ENCODE assay signal across 10 cellular contexts in genomic region chr10:13684813-13685511, GRCh38.
A peak's percentile ranks its signal among the peaks of the same experiment; 100 is the strongest.
DNase-seq lines count a peak whose midpoint lies in the region; ATAC-seq and TF ChIP-seq lines count a peak whose summit lies in the region.
"Had no signal": no experiment of that assay in that cellular context is flagged by ENCODE, and none has a peak within 500 bp of the region (broad histone marks: within the 10 kb centered on the region; RNA-seq: fewer than 3 reads in every experiment).

No MANE protein-coding gene starts in this region.

- POLR2A ChIA-PET in WTC11 (lab: Charles Lee): no interaction called here

- TF ChIP-seq POLR2A in gastrocnemius medialis (IDR thresholded peaks at IDR 0.05): no peak

- peak overlapping the region; percentile 9 for H3K4me3 ChIP-seq in left ventricle myocardium inferior
- H3K4me3 ChIP-seq in gastrocnemius medialis: peak overlapping the region; percentile 6 to 19 (median 12)

- intact Hi-C loops in left ventricle myocardium inferior (cut with micrococcal nuclease): no loop called here
- intact Hi-C loops in gastrocnemius medialis (cut with DNase I; ENCODE audit: low total_unique reads): loop anchor here (2.0 kb wide), 1 partner anchor 22 kb away; no protein-coding TSS in a partner anchor

- H3K27ac Mint-ChIP-seq in WTC11: peak overlapping the region; percentile 79
- H3K27ac Mint-ChIP-seq in stimulated activated effector memory CD8-positive, alpha-beta T cell treated with anti-CD3 and anti-CD28 coated beads, Interleukin-12 subunit alpha, Interleukin-12 subunit beta, amount 100 ng/mL, for 72 hours: no peak overlapping the region
- H3K27ac Mint-ChIP-seq: activated naive CD8-positive, alpha-beta T cell treated with anti-CD3 and anti-CD28 coated beads for 36 hours; stimulated activated naive B cell treated with anti-CD40 and anti-IgM and Interleukin-4, amounts not matched to agents 10 μg/mL and 1 μg/mL and 100 μg/mL, for 72 hours had no signal

- H3K36me3 Mint-ChIP-seq in WTC11: peaks cover 4% of the 10 kb centered on the region; the same call in 1 of the 2 replicates
- H3K36me3 Mint-ChIP-seq in stimulated activated effector memory CD8-positive, alpha-beta T cell treated with anti-CD3 and anti-CD28 coated beads, Interleukin-12 subunit alpha, Interleukin-12 subunit beta, amount 100 ng/mL, for 72 hours: no peaks in the 10 kb centered on the region
- H3K36me3 Mint-ChIP-seq: activated naive CD8-positive, alpha-beta T cell treated with anti-CD3 and anti-CD28 coated beads for 36 hours; stimulated activated naive B cell treated with anti-CD40 and anti-IgM and Interleukin-4, amounts not matched to agents 10 μg/mL and 1 μg/mL and 100 μg/mL, for 72 hours had no signal

- H3K4me1 Mint-ChIP-seq in WTC11: peaks cover 4% of the 10 kb centered on the region
- no peaks in the 10 kb centered on the region for H3K4me1 Mint-ChIP-seq in stimulated activated effector memory CD8-positive, alpha-beta T cell treated with anti-CD3 and anti-CD28 coated beads, Interleukin-12 subunit alpha, Interleukin-12 subunit beta, amount 100 ng/mL, for 72 hours
- H3K4me1 Mint-ChIP-seq: activated naive CD8-positive, alpha-beta T cell treated with anti-CD3 and anti-CD28 coated beads for 36 hours had no signal

- in situ Hi-C loops in gastrocnemius medialis (cut with MboI; ENCODE audit: low sequenced_read_pairs in 4 of 4): no loop called here

- TF ChIP-seq CTCF in WTC11 (IDR thresholded peaks at IDR 0.05) (no peak), left ventricle myocardium inferior (IDR thresholded peaks at IDR 0.05; ENCODE audit: borderline replicate concordance) (no peak), gastrocnemius medialis (IDR thresholded peaks at IDR 0.05 in 4 of 5, conservative IDR thresholded peaks at IDR 0.05 in 1 of 5) (no peak)

- ATAC-seq in WTC11 (no peak), gastrocnemius medialis (no peak), GM19395 (IDR thresholded peaks at IDR 0.05; ENCODE audit: unreplicated experiment) (no peak)
- ATAC-seq in stimulated activated effector memory CD8-positive, alpha-beta T cell treated with anti-CD3 and anti-CD28 coated beads, Interleukin-12 subunit alpha, Interleukin-12 subunit beta, amount 100 ng/mL, for 72 hours: no peak
- ATAC-seq: stimulated activated naive B cell treated with anti-CD40 and anti-IgM and Interleukin-4, amounts not matched to agents 10 μg/mL and 1 μg/mL and 100 μg/mL, for 72 hours had no signal

- DNase-seq in EH (ENCODE audit: low read depth) (peak; percentile 63), WTC11 (ENCODE audit: low spot score) (no peak), left ventricle myocardium inferior (no peak), gastrocnemius medialis (no peak), SHP77 (lab: John Stamatoyannopoulos, UW) (no peak), NCI-H2107 (lab: John Stamatoyannopoulos, UW) (no peak)
- no peak for DNase-seq in stimulated activated effector memory CD8-positive, alpha-beta T cell treated with anti-CD3 and anti-CD28 coated beads, Interleukin-12 subunit alpha, Interleukin-12 subunit beta, amount 100 ng/mL, for 72 hours (ENCODE audit: low spot score in 2 of 2)
- DNase-seq: activated naive CD8-positive, alpha-beta T cell treated with anti-CD3 and anti-CD28 coated beads for 36 hours; stimulated activated naive B cell treated with anti-CD40 and anti-IgM and Interleukin-4, amounts not matched to agents 10 μg/mL and 1 μg/mL and 100 μg/mL, for 72 hours had no signal

- H3K9me3 ChIP-seq in left ventricle myocardium inferior (replicated peaks) (no peaks in the 10 kb centered on the region), gastrocnemius medialis (no peaks in the 10 kb centered on the region)

- H3K27me3 ChIP-seq in left ventricle myocardium inferior (ENCODE audit: low read depth) (no peaks in the 10 kb centered on the region), gastrocnemius medialis (no peaks in the 10 kb centered on the region)

- no peaks in the 10 kb centered on the region for H3K27me3 Mint-ChIP-seq in WTC11 (ENCODE audit: low read depth)

- no peaks in the 10 kb centered on the region for H3K9me3 Mint-ChIP-seq in WTC11
- H3K9me3 Mint-ChIP-seq in stimulated activated effector memory CD8-positive, alpha-beta T cell treated with anti-CD3 and anti-CD28 coated beads, Interleukin-12 subunit alpha, Interleukin-12 subunit beta, amount 100 ng/mL, for 72 hours: no peaks in the 10 kb centered on the region
- H3K9me3 Mint-ChIP-seq: activated naive CD8-positive, alpha-beta T cell treated with anti-CD3 and anti-CD28 coated beads for 36 hours; stimulated activated naive B cell treated with anti-CD40 and anti-IgM and Interleukin-4, amounts not matched to agents 10 μg/mL and 1 μg/mL and 100 μg/mL, for 72 hours had no signal

- peak overlapping the region; percentile 92 for H3K27ac ChIP-seq in left ventricle myocardium inferior (replicated peaks)
- H3K27ac ChIP-seq in gastrocnemius medialis: peak overlapping the region; percentile 58 to 76 (median 70)

- CTCF ChIA-PET in WTC11 (lab: Charles Lee): interaction anchor here (1.4 kb wide), 1 partner anchor 25 kb away, joined by 3 read pairs; no protein-coding TSS in a partner anchor

- peaks cover 21% of the 10 kb centered on the region for H3K36me3 ChIP-seq in left ventricle myocardium inferior
- no peaks in the 10 kb centered on the region for H3K36me3 ChIP-seq in gastrocnemius medialis

- H3K4me1 ChIP-seq in left ventricle myocardium inferior: peaks cover 72% of the 10 kb centered on the region
- peaks cover 37 to 40% of the 10 kb centered on the region in 2 donors for H3K4me1 ChIP-seq in gastrocnemius medialis

- H3K4me3 Mint-ChIP-seq in WTC11: no peak overlapping the region
- no peak overlapping the region for H3K4me3 Mint-ChIP-seq in stimulated activated effector memory CD8-positive, alpha-beta T cell treated with anti-CD3 and anti-CD28 coated beads, Interleukin-12 subunit alpha, Interleukin-12 subunit beta, amount 100 ng/mL, for 72 hours
- H3K4me3 Mint-ChIP-seq: activated naive CD8-positive, alpha-beta T cell treated with anti-CD3 and anti-CD28 coated beads for 36 hours; stimulated activated naive B cell treated with anti-CD40 and anti-IgM and Interleukin-4, amounts not matched to agents 10 μg/mL and 1 μg/mL and 100 μg/mL, for 72 hours had no signal

TF ChIP-seq in WTC11, 78 proteins besides CTCF, POLR2A, EP300 and RAD21 (continues in another document):
- no peak for TF ChIP-seq HMGA2 (CRISPR knock-in tag; IDR thresholded peaks at IDR 0.05)
- TF ChIP-seq ZSCAN18 (CRISPR knock-in tag; IDR thresholded peaks at IDR 0.05): no peak
- TF ChIP-seq ZNF512 (CRISPR knock-in tag; IDR thresholded peaks at IDR 0.05; ENCODE audit: borderline replicate concordance): no peak
- TF ChIP-seq PRRX2 (CRISPR knock-in tag; IDR thresholded peaks at IDR 0.05): no peak
- TF ChIP-seq CREB1 (CRISPR knock-in tag; IDR thresholded peaks at IDR 0.05): no peak
- no peak for TF ChIP-seq AR (CRISPR knock-in tag; IDR thresholded peaks at IDR 0.05)
- no peak for TF ChIP-seq SMAD3 (CRISPR knock-in tag; IDR thresholded peaks at IDR 0.05; ENCODE audit: borderline replicate concordance)
